ENCODE assay signal across 1 cellular context in genomic region chr4:4289930-4290850, GRCh38.
TF ChIP-seq lines count a peak whose summit lies in the region.

LYAR (minus strand) TSS chr4:4290154; CDS start chr4:4283742, 6,412 bp downstream.
ZBTB49 (plus strand) TSS chr4:4290251; CDS start chr4:4299946, 9,695 bp downstream.

TF ChIP-seq in Ishikawa, 13 proteins besides CTCF, POLR2A, EP300 and RAD21 (continued from another document):
- TF ChIP-seq REST (IDR thresholded peaks at IDR 0.05; ENCODE audit: low read depth) (no peak), TCF12 (IDR thresholded peaks at IDR 0.05; ENCODE audit: low read depth) (peak; percentile 62)
TF ChIP-seq in Ishikawa: peak in this region for 7.
